Comparison of ENCODE assay signal across 8 cellular contexts in genomic region chr3:12483872-12484197, GRCh38. TPM values are rescaled to one million over a fixed set of nuclear protein-coding genes. Genes with fewer than 3 reads are reported as not detected.
DNase-seq lines count a peak whose midpoint lies in the region; ATAC-seq and TF ChIP-seq lines count a peak whose summit lies in the region.

No MANE protein-coding gene starts in this region.

- peak overlapping the region; percentile 98 for H3K27ac Mint-ChIP-seq in activated T-helper 1 cell treated with anti-CD3 and anti-CD28 coated beads, Interleukin-12 subunit alpha, Interleukin-12 subunit beta, Interleukin-2, Interleukin-4 antibody, amounts not matched to agents 30 ng/mL and 10 ng/mL and 1 ng/mL, durations not matched to agents 14 hours and 24 hours and 36 hours

- H3K9me3 ChIP-seq in SK-N-SH = no peaks in the 10 kb centered on the region

- peak overlapping the region; percentile 96 to 99 for H3K4me3 ChIP-seq in SK-N-SH (ENCODE audit: low read depth in 2 of 2, low read length in 1 of 2)

- POLR2A ChIA-PET in SK-N-SH (lab: Yijun Ruan, JAX) = interaction anchor here (0.7 kb wide), 1 partner anchor 23 kb away, joined by 3 read pairs; no protein-coding TSS in a partner anchor

- H3K36me3 Mint-ChIP-seq in activated T-helper 1 cell treated with anti-CD3 and anti-CD28 coated beads, Interleukin-12 subunit alpha, Interleukin-12 subunit beta, Interleukin-2, Interleukin-4 antibody, amounts not matched to agents 30 ng/mL and 10 ng/mL and 1 ng/mL, durations not matched to agents 14 hours and 24 hours and 36 hours (ENCODE audit: low read depth) = peaks cover 16% of the 10 kb centered on the region

- H2AFZ ChIP-seq in SK-N-SH (ENCODE audit: low read depth) = peak overlapping the region; percentile 90

- peak overlapping the region; percentile 100 for H3K4me3 Mint-ChIP-seq in activated T-helper 1 cell treated with anti-CD3 and anti-CD28 coated beads, Interleukin-12 subunit alpha, Interleukin-12 subunit beta, Interleukin-2, Interleukin-4 antibody, amounts not matched to agents 30 ng/mL and 10 ng/mL and 1 ng/mL, durations not matched to agents 14 hours and 24 hours and 36 hours

- WGBS in SK-N-SH (ENCODE audit: low lambda C conversion rate) = 9% methylated on average over 10 of the region's 10 CpGs

- H3K9me3 Mint-ChIP-seq in activated T-helper 1 cell treated with anti-CD3 and anti-CD28 coated beads, Interleukin-12 subunit alpha, Interleukin-12 subunit beta, Interleukin-2, Interleukin-4 antibody, amounts not matched to agents 30 ng/mL and 10 ng/mL and 1 ng/mL, durations not matched to agents 14 hours and 24 hours and 36 hours = no peaks in the 10 kb centered on the region

- peaks cover 11 to 18% of the 10 kb centered on the region in 2 experiments; a peak in 1 of 4 replicates for H3K4me1 ChIP-seq in SK-N-SH (ENCODE audit: control insufficient read depth in 1 of 2, insufficient read depth in 2 of 2, low read depth in 1 of 2, low read length in 1 of 2)

- no peak for DNase-seq in SK-N-SH
- no peak for DNase-seq in activated T-helper 1 cell treated with anti-CD3 and anti-CD28 coated beads, Interleukin-12 subunit alpha, Interleukin-12 subunit beta, Interleukin-2, Interleukin-4 antibody, amounts not matched to agents 30 ng/mL and 10 ng/mL and 1 ng/mL, durations not matched to agents 14 hours and 24 hours and 36 hours (ENCODE audit: low spot score)
- peak; percentile 23 for DNase-seq in iPS-NIHi11 (ENCODE audit: low spot score)
- no peak for DNase-seq in AG08396 (ENCODE audit: low spot score)
- no peak for DNase-seq in NK-92 treated with Interleukin-12 subunit alpha and Interleukin-12 subunit beta, amount 100 ng/mL, for 24 hours (lab: John Stamatoyannopoulos, UW)

- ATAC-seq in SK-N-SH treated with all-trans-retinoic acid at 6 μM for 48 hours = no peak
- no peak for ATAC-seq in GM21526 (IDR thresholded peaks at IDR 0.05; ENCODE audit: low FRiP score, unreplicated experiment)

- TF ChIP-seq RAD21 in SK-N-SH (IDR thresholded peaks at IDR 0.05; ENCODE audit: low read length) = no peak

- H3K27ac ChIP-seq in SK-N-SH (ENCODE audit: low read depth in 2 of 2, low read length in 1 of 2) (peak overlapping the region in 1 of 2 experiments; percentile 82; a peak in 2 of 4 replicates), temporal lobe (ENCODE audit: low read depth, low read length) (peak overlapping the region; percentile 76)

- no peaks in the 10 kb centered on the region for H3K9me2 ChIP-seq in SK-N-SH

- CTCF ChIA-PET in SK-N-SH (lab: Yijun Ruan, JAX) = interaction anchor here (0.7 to 4.8 kb wide), 9 partner anchors 20 to 584 kb away, joined by 3 to 29 read pairs (median 3); no protein-coding TSS in a partner anchor

- no peak for TF ChIP-seq EP300 in SK-N-SH (IDR thresholded peaks at IDR 0.05; ENCODE audit: borderline replicate concordance in 1 of 2, low read depth in 1 of 2, low read length in 1 of 2)

- peaks cover 8 to 9% of the 10 kb centered on the region in 2 experiments for H3K36me3 ChIP-seq in SK-N-SH (replicated peaks in 1 of 2; ENCODE audit: control insufficient read depth in 1 of 2, insufficient read depth in 2 of 2, low read length in 1 of 2)

- no peaks in the 10 kb centered on the region for H3K27me3 ChIP-seq in SK-N-SH (ENCODE audit: insufficient read depth)

- peaks cover 40% of the 10 kb centered on the region for H3K4me1 Mint-ChIP-seq in activated T-helper 1 cell treated with anti-CD3 and anti-CD28 coated beads, Interleukin-12 subunit alpha, Interleukin-12 subunit beta, Interleukin-2, Interleukin-4 antibody, amounts not matched to agents 30 ng/mL and 10 ng/mL and 1 ng/mL, durations not matched to agents 14 hours and 24 hours and 36 hours (ENCODE audit: low read depth)

- H3K27me3 Mint-ChIP-seq in activated T-helper 1 cell treated with anti-CD3 and anti-CD28 coated beads, Interleukin-12 subunit alpha, Interleukin-12 subunit beta, Interleukin-2, Interleukin-4 antibody, amounts not matched to agents 30 ng/mL and 10 ng/mL and 1 ng/mL, durations not matched to agents 14 hours and 24 hours and 36 hours (ENCODE audit: insufficient read depth) = no peaks in the 10 kb centered on the region

- peak overlapping the region; percentile 96 for H3K4me2 ChIP-seq in SK-N-SH

- no peaks in the 10 kb centered on the region for H4K20me1 ChIP-seq in SK-N-SH (ENCODE audit: insufficient read depth)

- TF ChIP-seq CTCF in SK-N-SH (IDR thresholded peaks at IDR 0.05) = no peak

- peaks cover 31% of the 10 kb centered on the region for H3K79me2 ChIP-seq in SK-N-SH (ENCODE audit: insufficient read depth)

- H3K9ac ChIP-seq in SK-N-SH = peak overlapping the region; percentile 32; the same call in 1 of the 2 replicates

- H3F3A ChIP-seq in SK-N-SH (replicated peaks; ENCODE audit: insufficient read depth) = peaks cover 3% of the 10 kb centered on the region

- intact Hi-C loops in activated T-helper 1 cell treated with anti-CD3 and anti-CD28 coated beads, Interleukin-12 subunit alpha, Interleukin-12 subunit beta, Interleukin-2, Interleukin-4 antibody, amounts not matched to agents 30 ng/mL and 10 ng/mL and 1 ng/mL, durations not matched to agents 14 hours and 24 hours and 36 hours (cut with micrococcal nuclease) = loop anchor here (1.0 to 10.0 kb wide), 13 partner anchors 73 to 1209 kb away; partner anchors contain the start of genes ATG7, MKRN2, RAF1 and RPL32

TF ChIP-seq in SK-N-SH, 30 proteins besides CTCF, POLR2A, EP300 and RAD21 (continues in another document):
- TF ChIP-seq NRF1 (IDR thresholded peaks at IDR 0.05; ENCODE audit: low read depth, low read length) (no peak), MEF2A (IDR thresholded peaks at IDR 0.05; ENCODE audit: borderline replicate concordance, low read depth) (no peak), TEAD4 (IDR thresholded peaks at IDR 0.05; ENCODE audit: borderline replicate concordance, insufficient read depth) (no peak), RXRA (IDR thresholded peaks at IDR 0.05; ENCODE audit: borderline replicate concordance, low read depth) (no peak), REST (IDR thresholded peaks at IDR 0.05; ENCODE audit: low read depth, low read length) (no peak)

TF ChIP-seq in SK-N-SH treated with all-trans-retinoic acid at 6 μM for 48 hours, 23 proteins besides CTCF, POLR2A, EP300 and RAD21 (continues in another document):
- TF ChIP-seq ZNF70 (CRISPR knock-in tag; IDR thresholded peaks at IDR 0.05) = no peak
- no peak for TF ChIP-seq RARB (CRISPR knock-in tag; IDR thresholded peaks at IDR 0.05)
- TF ChIP-seq ARNTL (CRISPR knock-in tag; IDR thresholded peaks at IDR 0.05; ENCODE audit: borderline replicate concordance, low read depth) = no peak
- no peak for TF ChIP-seq PATZ1 (CRISPR knock-in tag; IDR thresholded peaks at IDR 0.05; ENCODE audit: borderline replicate concordance)
- no peak for TF ChIP-seq ZFP30 (CRISPR knock-in tag; IDR thresholded peaks at IDR 0.05)
- no peak for TF ChIP-seq OSR1 (CRISPR knock-in tag; IDR thresholded peaks at IDR 0.05)
- TF ChIP-seq ZFP3 (CRISPR knock-in tag; IDR thresholded peaks at IDR 0.05) = no peak
- TF ChIP-seq CREB5 (CRISPR knock-in tag; IDR thresholded peaks at IDR 0.05; ENCODE audit: low read depth) = no peak
- TF ChIP-seq SNAI2 (CRISPR knock-in tag; IDR thresholded peaks at IDR 0.05) = no peak
- TF ChIP-seq CSDC2 (CRISPR knock-in tag; IDR thresholded peaks at IDR 0.05) = no peak
- no peak for TF ChIP-seq CSRNP3 (CRISPR knock-in tag; IDR thresholded peaks at IDR 0.05)

RNA-seq across cellular contexts. Expression of gene TSEN2, which starts 0.4 kb away (rescaled TPM):
- 13.0 and 18.6 TPM in 2 replicates for polyA plus RNA-seq in SK-N-SH (2012; rRNA removed)
- 13.2 and 13.4 TPM in 2 replicates for polyA plus RNA-seq in SK-N-SH (2012; cell fraction: cytosol; rRNA removed)
- polyA plus RNA-seq in SK-N-SH (2012; cell fraction: nucleus; rRNA removed) = 27.3 and 45.4 TPM in 2 replicates
- total RNA-seq in activated T-helper 1 cell treated with anti-CD3 and anti-CD28 coated beads, Interleukin-12 subunit alpha, Interleukin-12 subunit beta, Interleukin-2, Interleukin-4 antibody, amounts not matched to agents 30 ng/mL and 10 ng/mL and 1 ng/mL, durations not matched to agents 14 hours and 24 hours and 36 hours = 33.4 and 33.5 TPM in 2 replicates
- total RNA-seq in temporal lobe = 22.4 TPM
